Comparison of ENCODE assay signal across 9 cellular contexts in the genomic region with DNA sequence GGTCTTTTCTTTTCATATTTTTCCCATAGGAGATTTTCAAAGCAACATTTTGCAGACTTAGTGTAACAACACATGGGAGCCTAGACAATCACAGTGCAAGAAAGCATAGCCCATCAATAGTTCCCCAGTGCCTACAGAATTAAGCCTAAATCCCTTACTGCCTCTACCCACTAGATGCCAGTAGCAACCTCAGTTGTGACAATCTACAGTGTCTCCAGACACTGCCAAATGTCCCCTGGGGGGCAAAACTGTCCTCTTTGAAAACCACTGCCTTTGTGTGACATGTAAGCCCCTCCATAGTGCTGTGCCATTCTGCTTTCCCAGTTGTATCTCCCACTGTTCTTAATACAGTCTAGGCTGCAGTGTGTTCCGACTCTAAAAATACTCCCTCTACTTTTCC.
A peak's percentile ranks its signal among the peaks of the same experiment; 100 is the strongest.
DNase-seq lines count a peak whose midpoint lies in the region; FAIRE-seq and TF ChIP-seq lines count a peak whose summit lies in the region.
"Had no signal": no experiment of that assay in that cellular context is flagged by ENCODE, and none has a peak within 500 bp of the region (broad histone marks: within the 10 kb centered on the region; RNA-seq: fewer than 3 reads in every experiment).

No MANE protein-coding gene starts in this region.

- H3K36me3 Mint-ChIP-seq in endothelial cell (ENCODE audit: low read depth, unreplicated experiment), result no peaks in the 10 kb centered on the region

- FAIRE-seq in GM19239 (lab: Jason Lieb, UNC), result peak; percentile 31

- no peaks in the 10 kb centered on the region for H3K9me3 Mint-ChIP-seq in endothelial cell (ENCODE audit: unreplicated experiment)

- TF ChIP-seq CTCF in endothelial cell (IDR thresholded peaks at IDR 0.05; ENCODE audit: unreplicated experiment), result no peak

- H3K27ac Mint-ChIP-seq in endothelial cell (ENCODE audit: unreplicated experiment), result no peak overlapping the region
- H3K27ac Mint-ChIP-seq: stimulated activated naive CD8-positive, alpha-beta T cell treated with anti-CD3 and anti-CD28 coated beads, Interleukin-15, amount 100 ng/mL, for 72 hours had no signal

- no peaks in the 10 kb centered on the region for H3K4me1 Mint-ChIP-seq in endothelial cell (ENCODE audit: unreplicated experiment)
- H3K4me1 Mint-ChIP-seq: stimulated activated naive CD8-positive, alpha-beta T cell treated with anti-CD3 and anti-CD28 coated beads, Interleukin-15, amount 100 ng/mL, for 72 hours had no signal

- in situ Hi-C loops in KBM-7 (cut with MboI; ENCODE audit: low pct_unique_long_range_greater_than_20kb, low sequenced_read_pairs), result no loop called here

- POLR2A ChIA-PET in HEK293T (lab: Yijun Ruan, JAX), result no interaction called here

- no peaks in the 10 kb centered on the region for H3K27me3 Mint-ChIP-seq in endothelial cell (ENCODE audit: unreplicated experiment)
- H3K27me3 Mint-ChIP-seq: stimulated activated naive CD8-positive, alpha-beta T cell treated with anti-CD3 and anti-CD28 coated beads, Interleukin-15, amount 100 ng/mL, for 72 hours had no signal

- CTCF ChIA-PET in HEK293T (lab: Yijun Ruan, JAX), result no interaction called here

- no peak overlapping the region for H3K4me3 Mint-ChIP-seq in endothelial cell (ENCODE audit: unreplicated experiment)
- H3K4me3 Mint-ChIP-seq: stimulated activated naive CD8-positive, alpha-beta T cell treated with anti-CD3 and anti-CD28 coated beads, Interleukin-15, amount 100 ng/mL, for 72 hours had no signal

- DNase-seq in GM19239 (ENCODE audit: insufficient read length, low spot score), result no peak
- DNase-seq in NCI-H2227 treated with DMSO at 0.1 percent for 48 hours (lab: John Stamatoyannopoulos, UW), result peak; percentile 31
- peak; percentile 3 for DNase-seq in endothelial cell (ENCODE audit: low spot score)
- DNase-seq in retina, result peak; percentile 19
- no peak for DNase-seq in T-helper 9 cell
- DNase-seq in KBM-7, result no peak
- DNase-seq in HEK293T (ENCODE audit: extremely low spot score), result no peak
- DNase-seq: Karpas-422; stimulated activated naive CD8-positive, alpha-beta T cell treated with anti-CD3 and anti-CD28 coated beads, Interleukin-15, amount 100 ng/mL, for 72 hours had no signal

TF ChIP-seq in HEK293T, 16 proteins besides CTCF, POLR2A, EP300 and RAD21:
- no peak for TF ChIP-seq HDGF (IDR thresholded peaks at IDR 0.05; ENCODE audit: borderline replicate concordance)
- no peak for TF ChIP-seq SP1 (IDR thresholded peaks at IDR 0.05)
- TF ChIP-seq LEF1 (IDR thresholded peaks at IDR 0.05; ENCODE audit: borderline replicate concordance), result no peak
- no peak for TF ChIP-seq NFRKB (IDR thresholded peaks at IDR 0.05)
- no peak for TF ChIP-seq TARDBP (IDR thresholded peaks at IDR 0.05)
- TF ChIP-seq CTBP1 (IDR thresholded peaks at IDR 0.05; ENCODE audit: borderline replicate concordance), result no peak
- no peak for TF ChIP-seq FOXK2 (IDR thresholded peaks at IDR 0.05)
- no peak for TF ChIP-seq PKNOX1 (IDR thresholded peaks at IDR 0.05)
- TF ChIP-seq FOXA1 (IDR thresholded peaks at IDR 0.05), result no peak
- TF ChIP-seq ELF4 (IDR thresholded peaks at IDR 0.05), result no peak

Comparison
In these comparisons a context has a peak if more than half of its experiments do, and no peak if none do; other contexts are left out.
1. DNase-seq: peak in NCI-H2227 treated with DMSO at 0.1 percent for 48 hours (single experiment), endothelial cell (single experiment) and retina (single experiment); none in GM19239 (single experiment), T-helper 9 cell (single experiment), KBM-7 (single experiment) and HEK293T (single experiment).